Comparison of ENCODE assay signal across 1 cellular context in the genomic region with DNA sequence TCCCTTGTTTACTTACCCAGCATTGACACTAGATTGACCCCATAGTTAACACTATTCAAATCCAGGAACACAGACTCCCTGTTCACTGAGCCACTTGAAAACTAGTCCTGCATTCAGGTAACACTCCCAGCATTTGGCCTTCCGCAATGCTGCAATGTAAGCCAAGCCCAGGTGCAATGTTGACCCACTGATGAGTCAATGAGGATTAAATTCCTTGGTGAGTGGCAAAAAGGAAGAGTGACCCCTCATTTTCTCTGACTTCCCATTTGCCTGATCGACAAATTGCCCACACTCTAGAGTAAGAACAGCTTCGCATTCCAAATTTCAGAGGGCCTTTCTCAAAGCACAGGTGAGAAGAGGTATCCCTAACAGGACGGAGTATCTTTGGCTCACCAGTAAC.
A peak's percentile ranks its signal among the peaks of the same experiment; 100 is the strongest.
TF ChIP-seq lines count a peak whose summit lies in the region.

No MANE protein-coding gene starts in this region.

TF ChIP-seq in HepG2, 621 proteins besides CTCF, POLR2A, EP300 and RAD21:
- TF ChIP-seq MTERF4 (CRISPR knock-in tag; IDR thresholded peaks at IDR 0.05), result no peak
- TF ChIP-seq FOSL2 (CRISPR knock-in tag; IDR thresholded peaks at IDR 0.05), result 0 out of 2 replicates have a peak, but pooled peaks have one; percentile 9
